In the genomic region with DNA sequence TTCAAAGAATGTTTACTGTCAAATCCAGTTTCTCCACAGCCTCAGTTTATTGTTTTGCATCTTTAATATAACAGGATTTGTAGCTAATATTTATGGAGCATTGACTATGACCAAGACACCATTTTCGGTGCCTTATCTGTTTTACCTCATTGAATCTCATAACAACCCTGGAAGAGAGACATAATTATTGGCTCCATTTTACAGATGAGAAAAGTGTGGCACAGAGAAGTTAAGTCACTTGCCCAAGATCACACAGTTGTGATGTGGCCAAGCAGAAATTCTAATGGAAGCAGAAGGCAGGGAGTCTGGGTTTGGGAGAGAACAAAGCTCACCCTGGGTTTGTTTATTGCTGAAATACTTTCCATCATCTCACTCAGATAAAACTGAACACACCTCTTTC, we compare ENCODE assay signal across 2 cellular contexts.
TF ChIP-seq lines count a peak whose summit lies in the region.

No MANE protein-coding gene starts in this region.

TF ChIP-seq in SK-N-SH, 30 proteins besides CTCF, POLR2A, EP300 and RAD21:
- no peak for TF ChIP-seq EZH2phosphoT487 (IDR thresholded peaks at IDR 0.05; ENCODE audit: borderline replicate concordance, low read depth)
- TF ChIP-seq, protein P1, sequence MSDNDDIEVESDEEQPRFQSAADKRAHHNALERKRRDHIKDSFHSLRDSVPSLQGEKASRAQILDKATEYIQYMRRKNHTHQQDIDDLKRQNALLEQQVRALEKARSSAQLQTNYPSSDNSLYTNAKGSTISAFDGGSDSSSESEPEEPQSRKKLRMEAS (IDR thresholded peaks at IDR 0.05; ENCODE audit: low read depth): no peak
- no peak for TF ChIP-seq FOSL2 (IDR thresholded peaks at IDR 0.05; ENCODE audit: borderline replicate concordance, low read depth)
- no peak for TF ChIP-seq POLR2AphosphoS5 (IDR thresholded peaks at IDR 0.05; ENCODE audit: low read depth, low read length)
- TF ChIP-seq, protein P2, sequence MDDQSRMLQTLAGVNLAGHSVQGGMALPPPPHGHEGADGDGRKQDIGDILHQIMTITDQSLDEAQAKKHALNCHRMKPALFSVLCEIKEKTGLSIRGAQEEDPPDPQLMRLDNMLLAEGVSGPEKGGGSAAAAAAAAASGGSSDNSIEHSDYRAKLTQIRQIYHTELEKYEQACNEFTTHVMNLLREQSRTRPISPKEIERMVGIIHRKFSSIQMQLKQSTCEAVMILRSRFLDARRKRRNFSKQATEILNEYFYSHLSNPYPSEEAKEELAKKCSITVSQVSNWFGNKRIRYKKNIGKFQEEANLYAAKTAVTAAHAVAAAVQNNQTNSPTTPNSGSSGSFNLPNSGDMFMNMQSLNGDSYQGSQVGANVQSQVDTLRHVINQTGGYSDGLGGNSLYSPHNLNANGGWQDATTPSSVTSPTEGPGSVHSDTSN (IDR thresholded peaks at IDR 0.05): no peak
- TF ChIP-seq SMC3 (IDR thresholded peaks at IDR 0.05; ENCODE audit: low read depth, low read length): no peak
- no peak for TF ChIP-seq GATA2 (CRISPR knock-in tag; IDR thresholded peaks at IDR 0.05)
- TF ChIP-seq TEAD4 (IDR thresholded peaks at IDR 0.05; ENCODE audit: borderline replicate concordance, insufficient read depth): no peak
- TF ChIP-seq RXRA (IDR thresholded peaks at IDR 0.05; ENCODE audit: borderline replicate concordance, low read depth): no peak
- TF ChIP-seq SIN3A (IDR thresholded peaks at IDR 0.05; ENCODE audit: borderline replicate concordance, low read depth, low read length): no peak
- TF ChIP-seq, protein P3, sequence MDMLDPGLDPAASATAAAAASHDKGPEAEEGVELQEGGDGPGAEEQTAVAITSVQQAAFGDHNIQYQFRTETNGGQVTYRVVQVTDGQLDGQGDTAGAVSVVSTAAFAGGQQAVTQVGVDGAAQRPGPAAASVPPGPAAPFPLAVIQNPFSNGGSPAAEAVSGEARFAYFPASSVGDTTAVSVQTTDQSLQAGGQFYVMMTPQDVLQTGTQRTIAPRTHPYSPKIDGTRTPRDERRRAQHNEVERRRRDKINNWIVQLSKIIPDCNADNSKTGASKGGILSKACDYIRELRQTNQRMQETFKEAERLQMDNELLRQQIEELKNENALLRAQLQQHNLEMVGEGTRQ (IDR thresholded peaks at IDR 0.05; ENCODE audit: borderline replicate concordance, low read depth, low read length): no peak
- TF ChIP-seq, protein P4, sequence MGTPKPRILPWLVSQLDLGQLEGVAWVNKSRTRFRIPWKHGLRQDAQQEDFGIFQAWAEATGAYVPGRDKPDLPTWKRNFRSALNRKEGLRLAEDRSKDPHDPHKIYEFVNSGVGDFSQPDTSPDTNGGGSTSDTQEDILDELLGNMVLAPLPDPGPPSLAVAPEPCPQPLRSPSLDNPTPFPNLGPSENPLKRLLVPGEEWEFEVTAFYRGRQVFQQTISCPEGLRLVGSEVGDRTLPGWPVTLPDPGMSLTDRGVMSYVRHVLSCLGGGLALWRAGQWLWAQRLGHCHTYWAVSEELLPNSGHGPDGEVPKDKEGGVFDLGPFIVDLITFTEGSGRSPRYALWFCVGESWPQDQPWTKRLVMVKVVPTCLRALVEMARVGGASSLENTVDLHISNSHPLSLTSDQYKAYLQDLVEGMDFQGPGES (IDR thresholded peaks at IDR 0.05; ENCODE audit: low read depth, low read length): no peak
- no peak for TF ChIP-seq MXI1 (IDR thresholded peaks at IDR 0.05; ENCODE audit: low read depth, low read length)

TF ChIP-seq in SK-N-SH treated with all-trans-retinoic acid at 6 μM for 48 hours, 23 proteins besides CTCF, POLR2A, EP300 and RAD21:
- TF ChIP-seq, protein P5, sequence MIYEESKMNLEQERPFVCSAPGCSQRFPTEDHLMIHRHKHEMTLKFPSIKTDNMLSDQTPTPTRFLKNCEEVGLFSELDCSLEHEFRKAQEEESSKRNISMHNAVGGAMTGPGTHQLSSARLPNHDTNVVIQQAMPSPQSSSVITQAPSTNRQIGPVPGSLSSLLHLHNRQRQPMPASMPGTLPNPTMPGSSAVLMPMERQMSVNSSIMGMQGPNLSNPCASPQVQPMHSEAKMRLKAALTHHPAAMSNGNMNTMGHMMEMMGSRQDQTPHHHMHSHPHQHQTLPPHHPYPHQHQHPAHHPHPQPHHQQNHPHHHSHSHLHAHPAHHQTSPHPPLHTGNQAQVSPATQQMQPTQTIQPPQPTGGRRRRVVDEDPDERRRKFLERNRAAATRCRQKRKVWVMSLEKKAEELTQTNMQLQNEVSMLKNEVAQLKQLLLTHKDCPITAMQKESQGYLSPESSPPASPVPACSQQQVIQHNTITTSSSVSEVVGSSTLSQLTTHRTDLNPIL (CRISPR knock-in tag; IDR thresholded peaks at IDR 0.05; ENCODE audit: low read depth): no peak
- TF ChIP-seq GLIS3 (CRISPR knock-in tag; IDR thresholded peaks at IDR 0.05): no peak
- no peak for TF ChIP-seq ZNF8 (CRISPR knock-in tag; IDR thresholded peaks at IDR 0.05)
- no peak for TF ChIP-seq ESRRG (CRISPR knock-in tag; IDR thresholded peaks at IDR 0.05)
- no peak for TF ChIP-seq PPARA (CRISPR knock-in tag; IDR thresholded peaks at IDR 0.05; ENCODE audit: borderline replicate concordance)
- no peak for TF ChIP-seq RARB (CRISPR knock-in tag; IDR thresholded peaks at IDR 0.05)
- TF ChIP-seq BACH2 (CRISPR knock-in tag; IDR thresholded peaks at IDR 0.05; ENCODE audit: borderline replicate concordance): no peak
- TF ChIP-seq, protein P6, sequence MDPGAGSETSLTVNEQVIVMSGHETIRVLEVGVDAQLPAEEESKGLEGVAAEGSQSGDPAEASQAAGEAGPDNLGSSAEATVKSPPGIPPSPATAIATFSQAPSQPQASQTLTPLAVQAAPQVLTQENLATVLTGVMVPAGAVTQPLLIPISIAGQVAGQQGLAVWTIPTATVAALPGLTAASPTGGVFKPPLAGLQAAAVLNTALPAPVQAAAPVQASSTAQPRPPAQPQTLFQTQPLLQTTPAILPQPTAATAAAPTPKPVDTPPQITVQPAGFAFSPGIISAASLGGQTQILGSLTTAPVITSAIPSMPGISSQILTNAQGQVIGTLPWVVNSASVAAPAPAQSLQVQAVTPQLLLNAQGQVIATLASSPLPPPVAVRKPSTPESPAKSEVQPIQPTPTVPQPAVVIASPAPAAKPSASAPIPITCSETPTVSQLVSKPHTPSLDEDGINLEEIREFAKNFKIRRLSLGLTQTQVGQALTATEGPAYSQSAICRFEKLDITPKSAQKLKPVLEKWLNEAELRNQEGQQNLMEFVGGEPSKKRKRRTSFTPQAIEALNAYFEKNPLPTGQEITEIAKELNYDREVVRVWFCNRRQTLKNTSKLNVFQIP (CRISPR knock-in tag; IDR thresholded peaks at IDR 0.05; ENCODE audit: borderline replicate concordance, low read depth): no peak
- TF ChIP-seq OSR1 (CRISPR knock-in tag; IDR thresholded peaks at IDR 0.05): no peak
- TF ChIP-seq ARNTL (CRISPR knock-in tag; IDR thresholded peaks at IDR 0.05; ENCODE audit: borderline replicate concordance, low read depth): no peak
- no peak for TF ChIP-seq TCF4 (CRISPR knock-in tag; IDR thresholded peaks at IDR 0.05; ENCODE audit: borderline replicate concordance)
- TF ChIP-seq TOX (CRISPR knock-in tag; IDR thresholded peaks at IDR 0.05; ENCODE audit: borderline replicate concordance): no peak
- TF ChIP-seq ZC3H10 (CRISPR knock-in tag; IDR thresholded peaks at IDR 0.05): no peak
- TF ChIP-seq, protein P7, sequence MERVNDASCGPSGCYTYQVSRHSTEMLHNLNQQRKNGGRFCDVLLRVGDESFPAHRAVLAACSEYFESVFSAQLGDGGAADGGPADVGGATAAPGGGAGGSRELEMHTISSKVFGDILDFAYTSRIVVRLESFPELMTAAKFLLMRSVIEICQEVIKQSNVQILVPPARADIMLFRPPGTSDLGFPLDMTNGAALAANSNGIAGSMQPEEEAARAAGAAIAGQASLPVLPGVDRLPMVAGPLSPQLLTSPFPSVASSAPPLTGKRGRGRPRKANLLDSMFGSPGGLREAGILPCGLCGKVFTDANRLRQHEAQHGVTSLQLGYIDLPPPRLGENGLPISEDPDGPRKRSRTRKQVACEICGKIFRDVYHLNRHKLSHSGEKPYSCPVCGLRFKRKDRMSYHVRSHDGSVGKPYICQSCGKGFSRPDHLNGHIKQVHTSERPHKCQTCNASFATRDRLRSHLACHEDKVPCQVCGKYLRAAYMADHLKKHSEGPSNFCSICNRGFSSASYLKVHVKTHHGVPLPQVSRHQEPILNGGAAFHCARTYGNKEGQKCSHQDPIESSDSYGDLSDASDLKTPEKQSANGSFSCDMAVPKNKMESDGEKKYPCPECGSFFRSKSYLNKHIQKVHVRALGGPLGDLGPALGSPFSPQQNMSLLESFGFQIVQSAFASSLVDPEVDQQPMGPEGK (CRISPR knock-in tag; IDR thresholded peaks at IDR 0.05; ENCODE audit: borderline replicate concordance): no peak
- TF ChIP-seq ZNF565 (CRISPR knock-in tag; conservative IDR thresholded peaks at IDR 0.05; ENCODE audit: low read depth): no peak
- TF ChIP-seq, protein P8, sequence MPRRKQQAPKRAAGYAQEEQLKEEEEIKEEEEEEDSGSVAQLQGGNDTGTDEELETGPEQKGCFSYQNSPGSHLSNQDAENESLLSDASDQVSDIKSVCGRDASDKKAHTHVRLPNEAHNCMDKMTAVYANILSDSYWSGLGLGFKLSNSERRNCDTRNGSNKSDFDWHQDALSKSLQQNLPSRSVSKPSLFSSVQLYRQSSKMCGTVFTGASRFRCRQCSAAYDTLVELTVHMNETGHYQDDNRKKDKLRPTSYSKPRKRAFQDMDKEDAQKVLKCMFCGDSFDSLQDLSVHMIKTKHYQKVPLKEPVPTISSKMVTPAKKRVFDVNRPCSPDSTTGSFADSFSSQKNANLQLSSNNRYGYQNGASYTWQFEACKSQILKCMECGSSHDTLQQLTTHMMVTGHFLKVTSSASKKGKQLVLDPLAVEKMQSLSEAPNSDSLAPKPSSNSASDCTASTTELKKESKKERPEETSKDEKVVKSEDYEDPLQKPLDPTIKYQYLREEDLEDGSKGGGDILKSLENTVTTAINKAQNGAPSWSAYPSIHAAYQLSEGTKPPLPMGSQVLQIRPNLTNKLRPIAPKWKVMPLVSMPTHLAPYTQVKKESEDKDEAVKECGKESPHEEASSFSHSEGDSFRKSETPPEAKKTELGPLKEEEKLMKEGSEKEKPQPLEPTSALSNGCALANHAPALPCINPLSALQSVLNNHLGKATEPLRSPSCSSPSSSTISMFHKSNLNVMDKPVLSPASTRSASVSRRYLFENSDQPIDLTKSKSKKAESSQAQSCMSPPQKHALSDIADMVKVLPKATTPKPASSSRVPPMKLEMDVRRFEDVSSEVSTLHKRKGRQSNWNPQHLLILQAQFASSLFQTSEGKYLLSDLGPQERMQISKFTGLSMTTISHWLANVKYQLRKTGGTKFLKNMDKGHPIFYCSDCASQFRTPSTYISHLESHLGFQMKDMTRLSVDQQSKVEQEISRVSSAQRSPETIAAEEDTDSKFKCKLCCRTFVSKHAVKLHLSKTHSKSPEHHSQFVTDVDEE (CRISPR knock-in tag; IDR thresholded peaks at IDR 0.05): no peak
TF ChIP-seq in SK-N-SH treated with all-trans-retinoic acid at 6 μM for 48 hours: peak in this region for 0.
